In the genomic region with DNA sequence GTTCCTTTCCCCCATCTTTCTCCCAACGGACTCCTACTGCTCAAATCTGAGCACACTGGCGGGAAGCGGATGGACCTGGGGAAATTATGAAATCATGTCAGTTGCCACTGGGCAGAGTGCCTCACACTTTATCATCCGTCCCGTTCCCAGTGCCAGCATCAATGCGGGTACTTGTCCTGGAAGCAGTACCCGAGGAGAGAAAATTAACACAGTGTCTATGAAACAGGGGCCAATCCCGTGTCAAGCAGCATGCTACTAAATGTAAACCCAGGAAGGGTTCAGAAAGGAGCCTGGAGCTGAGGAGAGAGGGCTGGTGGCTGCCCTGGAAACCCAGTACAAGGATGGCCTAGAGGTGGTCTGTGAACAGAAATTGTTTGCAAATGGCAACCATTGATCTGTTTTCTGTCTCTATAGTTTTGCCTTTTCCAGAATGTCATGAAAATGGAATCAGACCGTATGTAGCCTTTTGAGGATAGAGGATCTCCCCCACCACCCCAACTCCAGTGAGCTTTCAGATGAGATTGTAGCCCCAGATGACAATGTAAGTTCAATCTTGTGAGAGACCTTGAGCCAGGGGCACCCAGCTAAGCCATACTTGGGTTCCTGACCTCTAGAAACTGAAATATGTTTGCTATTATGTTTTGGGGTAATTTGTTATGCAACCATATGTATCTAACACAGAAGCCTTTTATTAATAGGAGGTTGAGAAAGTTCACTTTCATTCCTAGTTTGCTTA, we compare ENCODE assay signal across 8 cellular contexts. TPM values are rescaled to one million over a fixed set of nuclear protein-coding genes. Genes with fewer than 3 reads are reported as not detected.
A peak's percentile ranks its signal among the peaks of the same experiment; 100 is the strongest.
DNase-seq lines count a peak whose midpoint lies in the region; ATAC-seq, FAIRE-seq and TF ChIP-seq lines count a peak whose summit lies in the region.

No MANE protein-coding gene starts in this region.

- H3K79me2 ChIP-seq in OCI-LY1 (ENCODE audit: insufficient read depth, low read length) (no peaks in the 10 kb centered on the region), mesendoderm (ENCODE audit: control insufficient read depth, insufficient read depth, low read length) (no peaks in the 10 kb centered on the region), MM.1S (ENCODE audit: low read length) (no peaks in the 10 kb centered on the region)

- H3K27me3 ChIP-seq in OCI-LY1 (ENCODE audit: insufficient read depth, low read length) = no peaks in the 10 kb centered on the region
- no peaks in the 10 kb centered on the region for H3K27me3 ChIP-seq in mesendoderm (ENCODE audit: insufficient read depth, low read length, poor library complexity)
- H3K27me3 ChIP-seq in MM.1S (replicated peaks; ENCODE audit: insufficient read depth, low read length) = no peaks in the 10 kb centered on the region

- H3K4me2 ChIP-seq in OCI-LY1 (ENCODE audit: low read length) (peak overlapping the region; percentile 72), mesendoderm (ENCODE audit: low read length) (peak overlapping the region; percentile 76), MM.1S (ENCODE audit: low read depth, low read length) (no peak overlapping the region)

- H3K4me3 ChIP-seq in GM12865 (ENCODE audit: low read depth, low read length) (peak overlapping the region; percentile 78), OCI-LY1 (ENCODE audit: low read depth, low read length, poor library complexity, severe bottlenecking) (peak overlapping the region; percentile 84), mesendoderm (ENCODE audit: low read length) (no peak overlapping the region), MM.1S (ENCODE audit: low read length) (no peak overlapping the region)

- DNase-seq in GM12865 (ENCODE audit: low read depth) (no peak), dermis blood vessel endothelial cell (peak; percentile 33), mesendoderm (no peak), urothelium cell line (ENCODE audit: low spot score) (peak; percentile 49), COR-L47 (lab: John Stamatoyannopoulos, UW) (no peak), MM.1S (no peak)

- no peak overlapping the region for H2BK15ac ChIP-seq in mesendoderm (replicated peaks; ENCODE audit: low read depth)

- H3K36me3 ChIP-seq in OCI-LY1 (ENCODE audit: insufficient read depth, low read length) = peaks cover 6% of the 10 kb centered on the region; the same call in 1 of the 2 replicates
- no peaks in the 10 kb centered on the region for H3K36me3 ChIP-seq in mesendoderm (ENCODE audit: control insufficient read depth, insufficient read depth, low read length)
- no peaks in the 10 kb centered on the region for H3K36me3 ChIP-seq in MM.1S (replicated peaks; ENCODE audit: insufficient read depth, low read length)

- no peak overlapping the region for H3K18ac ChIP-seq in mesendoderm (ENCODE audit: low read length)

- no peak for TF ChIP-seq CTCF in GM12865 (IDR thresholded peaks at IDR 0.05; ENCODE audit: insufficient read depth, low read depth, low read length, missing control alignments)
- TF ChIP-seq CTCF in OCI-LY1 (IDR thresholded peaks at IDR 0.05; ENCODE audit: low read length) = no peak
- no peak for TF ChIP-seq CTCF in MM.1S (IDR thresholded peaks at IDR 0.05; ENCODE audit: low read length)

- no peak overlapping the region for H4K5ac ChIP-seq in mesendoderm (ENCODE audit: low read length)

- H2BK120ac ChIP-seq in mesendoderm (ENCODE audit: low read depth, low read length) = no peak overlapping the region

- H3K4me1 ChIP-seq in OCI-LY1 (ENCODE audit: insufficient read depth, low read length, severe bottlenecking) = peaks cover 79% of the 10 kb centered on the region
- H3K4me1 ChIP-seq in mesendoderm (ENCODE audit: control insufficient read depth, low read depth, low read length) = peaks cover 4% of the 10 kb centered on the region
- H3K4me1 ChIP-seq in MM.1S (ENCODE audit: low read length) = no peaks in the 10 kb centered on the region

- no peaks in the 10 kb centered on the region for H4K20me1 ChIP-seq in OCI-LY1 (ENCODE audit: insufficient read depth, low read length)
- H4K20me1 ChIP-seq in MM.1S (ENCODE audit: insufficient read depth, low read length) = no peaks in the 10 kb centered on the region

- no peak overlapping the region for H2BK5ac ChIP-seq in mesendoderm (ENCODE audit: low read length)

- H3K4ac ChIP-seq in mesendoderm (ENCODE audit: low read depth, low read length) = no peak overlapping the region

- H3K9ac ChIP-seq in OCI-LY1 (ENCODE audit: low read length) = peak overlapping the region; percentile 95
- peak overlapping the region; percentile 72 for H3K9ac ChIP-seq in mesendoderm (ENCODE audit: low read length)
- no peak overlapping the region for H3K9ac ChIP-seq in MM.1S (ENCODE audit: low read length)

- peak overlapping the region; percentile 87 for H3K27ac ChIP-seq in OCI-LY1 (ENCODE audit: low read depth, low read length, poor library complexity, severe bottlenecking)
- H3K27ac ChIP-seq in mesendoderm (ENCODE audit: low read depth, low read length) = no peak overlapping the region
- no peak overlapping the region for H3K27ac ChIP-seq in MM.1S (ENCODE audit: low read length)

- no CpG with 5 or more reads among the region's 9 CpGs for WGBS in mesendoderm (ENCODE audit: extremely low coverage, insufficient coverage, low lambda C conversion rate)

- ATAC-seq in GM18520 (IDR thresholded peaks at IDR 0.05; ENCODE audit: unreplicated experiment) = no peak

- no peak for FAIRE-seq in urothelium cell line (lab: Jason Lieb, UNC)

- H3K56ac ChIP-seq in mesendoderm (ENCODE audit: low read length) = peak overlapping the region; percentile 90

- H3K9me3 ChIP-seq in OCI-LY1 (ENCODE audit: low read length) (no peaks in the 10 kb centered on the region), MM.1S (replicated peaks; ENCODE audit: insufficient read depth, low read length) (no peaks in the 10 kb centered on the region)

- H2AFZ ChIP-seq in OCI-LY1 (ENCODE audit: low read length) (no peak overlapping the region), MM.1S (ENCODE audit: low read length) (no peak overlapping the region)

- H3K9me2 ChIP-seq in OCI-LY1 (ENCODE audit: low read depth, low read length) (no peaks in the 10 kb centered on the region), MM.1S (replicated peaks; ENCODE audit: insufficient read depth, low read length) (no peaks in the 10 kb centered on the region)

- no peak overlapping the region for H4K8ac ChIP-seq in mesendoderm (ENCODE audit: low read depth, low read length)

- no peak overlapping the region for H3K23ac ChIP-seq in mesendoderm (ENCODE audit: low read length)

- no peaks in the 10 kb centered on the region for H3K79me1 ChIP-seq in mesendoderm (ENCODE audit: low read length)

- H3F3A ChIP-seq in OCI-LY1 (ENCODE audit: insufficient read depth, low read length) (no peaks in the 10 kb centered on the region), MM.1S (ENCODE audit: insufficient read depth, low read length) (no peaks in the 10 kb centered on the region)

- no peak overlapping the region for H2AK5ac ChIP-seq in mesendoderm (ENCODE audit: low read length)

RNA-seq across cellular contexts. Expression of a gene that starts 0.9 kb away (rescaled TPM):
- total RNA-seq in dermis blood vessel endothelial cell = 15.0 and 43.6 TPM in 2 replicates
- polyA plus RNA-seq in mesendoderm (2013, experiment 1 of 2) = 0.84 TPM
- 0.97 TPM for polyA plus RNA-seq in mesendoderm (2013, experiment 2 of 2)

Comparison
In these comparisons a context has a peak if more than half of its experiments do, and no peak if none do; other contexts are left out.
1. DNase-seq: peak in dermis blood vessel endothelial cell (single experiment) and urothelium cell line (single experiment); none in GM12865 (single experiment), mesendoderm (single experiment), COR-L47 (single experiment) and MM.1S (single experiment).
2. H3K4me3 ChIP-seq: peak in GM12865 (single experiment) and OCI-LY1 (single experiment); none in mesendoderm (single experiment) and MM.1S (single experiment).